In the genomic region with DNA sequence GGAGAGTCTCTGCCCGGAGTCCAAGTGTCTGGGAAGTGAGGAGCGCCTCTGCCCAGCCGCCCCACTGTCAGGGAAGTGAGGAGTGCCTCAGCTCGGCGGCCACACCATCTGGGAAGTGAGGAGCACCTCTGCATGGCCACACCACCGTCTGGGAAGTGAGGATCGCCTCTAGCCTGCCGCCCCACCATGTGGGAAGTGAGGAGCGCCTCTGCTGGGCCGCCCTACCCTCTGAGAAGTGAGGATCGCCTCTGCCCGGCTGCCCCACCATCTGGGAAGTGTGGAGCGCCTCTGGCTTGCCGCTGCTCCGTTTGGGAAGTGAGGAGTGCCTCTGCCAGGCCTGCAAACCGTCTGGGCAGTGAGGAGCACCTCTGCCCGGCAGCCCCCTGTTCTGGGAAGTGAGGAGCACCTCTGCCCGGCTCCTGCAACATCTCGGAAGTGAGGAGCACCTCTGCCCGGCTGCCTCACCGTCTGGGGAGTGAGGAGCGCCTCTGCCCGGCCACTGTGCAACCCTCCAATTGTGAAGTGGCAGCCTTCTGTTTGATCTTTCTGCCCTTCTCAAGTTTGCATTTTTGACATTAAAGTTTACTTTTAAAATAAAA, we compare ENCODE assay signal across 22 cellular contexts.
"Had no signal": no experiment of that assay in that cellular context is flagged by ENCODE, and none has a peak within 500 bp of the region (broad histone marks: within the 10 kb centered on the region; RNA-seq: fewer than 3 reads in every experiment).

No MANE protein-coding gene starts in this region.

- H3K4me3 Mint-ChIP-seq: immature natural killer cell; naive thymus-derived CD4-positive, alpha-beta T cell; natural killer cell treated with Interleukin-12 subunit alpha and Interleukin-12 subunit beta and Interleukin-15 and Interleukin-18, amount 100 ng/mL, for 72 hours; stimulated activated naive CD8-positive, alpha-beta T cell treated with anti-CD3 and anti-CD28 coated beads, Interleukin-15, Interleukin-2, amounts not matched to agents 100 ng/mL and 50 ng/mL, for 24 hours had no signal

- H3K9me3 Mint-ChIP-seq: immature natural killer cell; natural killer cell treated with Interleukin-12 subunit alpha and Interleukin-12 subunit beta and Interleukin-15 and Interleukin-18, amount 100 ng/mL, for 72 hours; stimulated activated naive CD8-positive, alpha-beta T cell treated with anti-CD3 and anti-CD28 coated beads, Interleukin-15, Interleukin-2, amounts not matched to agents 100 ng/mL and 50 ng/mL, for 24 hours had no signal

- DNase-seq: hippocampal formation; immature natural killer cell; left ventricle myocardium inferior; midbrain; mucosa of descending colon; naive thymus-derived CD4-positive, alpha-beta T cell; ovary; stimulated activated CD4-positive, alpha-beta T cell treated with anti-CD3 and anti-CD28 coated beads, Interleukin-1b, Interleukin-23, amount 100 ng/mL, for 48 hours; stimulated activated CD4-positive, alpha-beta T cell treated with anti-CD3 and anti-CD28 coated beads, Interleukin-2, amount 100 ng/mL, for 48 hours; stimulated activated CD4-positive, alpha-beta T cell treated with anti-CD3 and anti-CD28 coated beads, Interleukin-4, amount 100 ng/mL, for 4 hours; stimulated activated CD8-positive, alpha-beta memory T cell treated with anti-CD3 and anti-CD28 coated beads, Interleukin-4, amount 100 ng/mL, for 48 hours; stimulated activated naive CD4-positive, alpha-beta T cell had no signal

- H3K27me3 ChIP-seq: ovary, right atrium auricular region, upper lobe of left lung, vagina had no signal

- H3K27ac Mint-ChIP-seq: naive thymus-derived CD4-positive, alpha-beta T cell; progenitor cell of endocrine pancreas; stimulated activated naive CD8-positive, alpha-beta T cell treated with anti-CD3 and anti-CD28 coated beads, Interleukin-15, Interleukin-2, amounts not matched to agents 100 ng/mL and 50 ng/mL, for 24 hours had no signal

- H3K9me3 ChIP-seq: left ventricle myocardium inferior, mucosa of descending colon, ovary, right atrium auricular region, right lobe of liver, tibial nerve, upper lobe of left lung, vagina had no signal

- H3K4me2 ChIP-seq: smooth muscle cell had no signal

- H3K27ac ChIP-seq: left ventricle myocardium inferior, ovary, right atrium auricular region, right lobe of liver, tibial nerve, upper lobe of left lung, vagina had no signal

- ATAC-seq: mucosa of descending colon; naive thymus-derived CD4-positive, alpha-beta T cell; natural killer cell treated with Interleukin-12 subunit alpha and Interleukin-12 subunit beta and Interleukin-15 and Interleukin-18, amount 100 ng/mL, for 72 hours; right lobe of liver had no signal

- H3K36me3 ChIP-seq: left ventricle myocardium inferior, ovary, right atrium auricular region, right lobe of liver, tibial nerve, upper lobe of left lung, vagina had no signal

- H3K4me1 ChIP-seq: right atrium auricular region, right lobe of liver, vagina had no signal

- H3K4me3 ChIP-seq: left ventricle myocardium inferior, lung, mucosa of descending colon, ovary, right atrium auricular region, right lobe of liver, smooth muscle cell, tibial nerve, upper lobe of left lung, vagina had no signal

- H3K36me3 Mint-ChIP-seq: immature natural killer cell; natural killer cell treated with Interleukin-12 subunit alpha and Interleukin-12 subunit beta and Interleukin-15 and Interleukin-18, amount 100 ng/mL, for 72 hours had no signal
